33 cellular contexts compared by ENCODE assay signal in the genomic region with DNA sequence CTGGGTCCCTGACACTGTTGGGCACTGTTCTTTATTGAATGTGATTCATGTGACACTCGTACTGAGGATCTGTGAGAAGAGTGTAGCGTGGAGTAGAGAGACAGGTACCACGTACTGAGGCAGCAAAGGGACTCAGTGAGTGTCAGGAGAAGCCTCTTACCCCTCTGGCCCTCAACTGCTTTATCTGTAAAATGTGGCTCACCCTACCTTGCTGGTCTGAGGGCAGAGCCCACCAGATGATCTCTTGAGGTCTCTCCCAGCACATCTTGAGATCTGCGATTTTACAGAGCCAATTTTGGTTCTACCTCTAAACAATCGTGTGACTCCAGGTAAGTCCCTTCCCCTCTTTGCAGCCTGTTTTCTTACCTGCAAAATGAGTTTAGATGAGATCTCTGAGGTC. TPM values are rescaled to one million over a fixed set of nuclear protein-coding genes. Genes with fewer than 3 reads are reported as not detected.
DNase-seq lines count a peak whose midpoint lies in the region; ATAC-seq, FAIRE-seq and TF ChIP-seq lines count a peak whose summit lies in the region.
"Had no signal": no experiment of that assay in that cellular context is flagged by ENCODE, and none has a peak within 500 bp of the region (broad histone marks: within the 10 kb centered on the region; RNA-seq: fewer than 3 reads in every experiment).

No MANE protein-coding gene starts in this region.

- H3K4me2 ChIP-seq in keratinocyte (ENCODE audit: control insufficient read depth, extremely low read depth, insufficient read depth, low read depth, low read length): peak overlapping the region; percentile 86

- dilution Hi-C loops in keratinocyte (cut with MboI; ENCODE audit: extremely low pct_ligation_motif_present, low sequenced_read_pairs): no loop called here

- CTCF ChIA-PET in RWPE1 (lab: Yijun Ruan, JAX): interaction anchor here (0.8 to 1.0 kb wide), 2 partner anchors 38 to 71 kb away, joined by 4 read pairs; no protein-coding TSS in a partner anchor

- H3K9ac ChIP-seq in keratinocyte (ENCODE audit: control insufficient read depth, extremely low read depth, insufficient read depth, low read length): no peak overlapping the region

- no peak for DNase-seq in activated naive CD8-positive, alpha-beta T cell treated with anti-CD3 and anti-CD28 coated beads, Interleukin-2, amount 50 U/mL, for 24 hours
- DNase-seq in RWPE1 (ENCODE audit: low spot score) (no peak), keratinocyte (ENCODE audit: low read depth, low spot score) (no peak), posterior vena cava (ENCODE audit: low spot score) (peak; percentile 20), COLO829 (ENCODE audit: low spot score) (no peak), cerebellar cortex (ENCODE audit: low spot score) (no peak)
- DNase-seq: 8988T; activated CD4-positive, alpha-beta T cell treated with anti-CD3 and anti-CD28 coated beads, Interleukin-2, amount 50 U/mL, for 4 hours; activated CD8-positive, alpha-beta memory T cell treated with anti-CD3 and anti-CD28 coated beads, Interleukin-2, amount 10 ng/mL, durations not matched to agents 7 days and 5 days; activated naive CD4-positive, alpha-beta T cell; activated T-cell treated with anti-CD3 and anti-CD28 coated beads, Interleukin-2, amount 50 U/mL, for 4 hours; CD4-positive, CD25-positive, alpha-beta regulatory T cell; cerebellar nuclear complex; gastrocnemius medialis; hippocampal formation; MV-4-11; NCI-H1436 treated with DMSO at 0.1 percent for 48 hours; NCI-H2107; NCI-H774; RPMI8226; stimulated activated CD4-positive, alpha-beta T cell treated with anti-CD3 and anti-CD28 coated beads, Interleukin-4, amount 100 ng/mL, for 24 hours; thyroid gland; uterus had no signal

- peaks cover 26% of the 10 kb centered on the region for H3K4me1 ChIP-seq in keratinocyte (ENCODE audit: control insufficient read depth, extremely low read depth, insufficient read depth, low read length)
- H3K4me1 ChIP-seq: gastrocnemius medialis had no signal

- POLR2A ChIA-PET in RWPE1 (lab: Yijun Ruan, JAX; ENCODE audit: low non-redundant PET): no interaction called here

- ATAC-seq in activated naive CD8-positive, alpha-beta T cell treated with anti-CD3 and anti-CD28 coated beads, Interleukin-2, amount 50 U/mL, for 24 hours: no peak
- ATAC-seq in GM19035 (IDR thresholded peaks at IDR 0.05; ENCODE audit: unreplicated experiment): no peak
- ATAC-seq: activated CD8-positive, alpha-beta memory T cell treated with anti-CD3 and anti-CD28 coated beads, Interleukin-2, amount 10 ng/mL, durations not matched to agents 7 days and 5 days; activated T-cell treated with anti-CD3 and anti-CD28 coated beads, Interleukin-2, amount 50 U/mL, for 4 hours; gastrocnemius medialis; sciatic nerve had no signal

- H3K4me3 ChIP-seq in keratinocyte (ENCODE audit: control insufficient read depth in 2 of 3, extremely low read depth in 1 of 3, insufficient read depth in 2 of 3, low read depth in 1 of 3, low read length in 3 of 3): no peak overlapping the region
- H3K4me3 ChIP-seq: esophagus muscularis mucosa, gastrocnemius medialis, SK-N-MC, thyroid gland, uterus had no signal

- no peaks in the 10 kb centered on the region for H3K36me3 Mint-ChIP-seq in activated naive CD8-positive, alpha-beta T cell
- no peaks in the 10 kb centered on the region for H3K36me3 Mint-ChIP-seq in activated naive CD8-positive, alpha-beta T cell treated with anti-CD3 and anti-CD28 coated beads, Interleukin-2, amount 50 U/mL, for 24 hours (ENCODE audit: low read depth)
- H3K36me3 Mint-ChIP-seq: activated CD8-positive, alpha-beta memory T cell treated with anti-CD3 and anti-CD28 coated beads, Interleukin-2, amount 10 ng/mL, durations not matched to agents 7 days and 5 days; CD4-positive, CD25-positive, alpha-beta regulatory T cell had no signal

- peak overlapping the region; percentile 28 for H3K27ac Mint-ChIP-seq in activated naive CD8-positive, alpha-beta T cell
- H3K27ac Mint-ChIP-seq in activated naive CD8-positive, alpha-beta T cell treated with anti-CD3 and anti-CD28 coated beads, Interleukin-2, amount 50 U/mL, for 24 hours: no peak overlapping the region
- H3K27ac Mint-ChIP-seq: activated CD8-positive, alpha-beta memory T cell treated with anti-CD3 and anti-CD28 coated beads, Interleukin-2, amount 10 ng/mL, durations not matched to agents 7 days and 5 days; CD4-positive, CD25-positive, alpha-beta regulatory T cell; progenitor cell of endocrine pancreas; T-helper 1 cell treated with Interleukin-12 subunit alpha and Interleukin-12 subunit beta and Interleukin-4 antibody, amounts not matched to agents 30 μg/mL and 1 μg/mL, for 36 hours had no signal

- TF ChIP-seq CTCF in RWPE1 (conservative IDR thresholded peaks at IDR 0.05; ENCODE audit: low read depth) (no peak), keratinocyte (optimal IDR thresholded peaks at IDR 0.05 in 1 of 3, IDR thresholded peaks at IDR 0.05 in 1 of 3, conservative IDR thresholded peaks at IDR 0.05 in 1 of 3; ENCODE audit: extremely low read depth in 1 of 3, insufficient read depth in 2 of 3, low read length in 3 of 3) (no peak)

- FAIRE-seq in keratinocyte (lab: Jason Lieb, UNC): no peak
- FAIRE-seq: H54 had no signal

- H3K9me3 ChIP-seq in keratinocyte (ENCODE audit: control insufficient read depth, low read depth, low read length): no peaks in the 10 kb centered on the region
- H3K9me3 ChIP-seq: esophagus muscularis mucosa, gastrocnemius medialis, thyroid gland, uterus had no signal

- no peaks in the 10 kb centered on the region for H3K36me3 ChIP-seq in keratinocyte (ENCODE audit: control insufficient read depth in 2 of 2, extremely low read depth in 1 of 2, insufficient read depth in 2 of 2, low read length in 2 of 2)
- H3K36me3 ChIP-seq: esophagus muscularis mucosa, gastrocnemius medialis, thyroid gland, uterus had no signal

- H3K9me1 ChIP-seq in keratinocyte (ENCODE audit: control insufficient read depth, extremely low read depth, insufficient read depth, low read length): no peaks in the 10 kb centered on the region

- no peak overlapping the region for H2AFZ ChIP-seq in keratinocyte (ENCODE audit: control insufficient read depth, low read length)

- H4K20me1 ChIP-seq in keratinocyte (ENCODE audit: control insufficient read depth, extremely low read depth, insufficient read depth, low read length): no peaks in the 10 kb centered on the region

- H3K27me3 Mint-ChIP-seq in activated naive CD8-positive, alpha-beta T cell: no peaks in the 10 kb centered on the region
- peaks cover 6% of the 10 kb centered on the region for H3K27me3 Mint-ChIP-seq in activated naive CD8-positive, alpha-beta T cell treated with anti-CD3 and anti-CD28 coated beads, Interleukin-2, amount 50 U/mL, for 24 hours

- H3K4me3 Mint-ChIP-seq in activated naive CD8-positive, alpha-beta T cell: no peak overlapping the region
- H3K4me3 Mint-ChIP-seq in activated naive CD8-positive, alpha-beta T cell treated with anti-CD3 and anti-CD28 coated beads, Interleukin-2, amount 50 U/mL, for 24 hours: no peak overlapping the region
- H3K4me3 Mint-ChIP-seq: activated CD8-positive, alpha-beta memory T cell treated with anti-CD3 and anti-CD28 coated beads, Interleukin-2, amount 10 ng/mL, durations not matched to agents 7 days and 5 days; activated T-cell treated with anti-CD3 and anti-CD28 coated beads, Interleukin-2, amount 50 U/mL, for 4 hours; CD4-positive, CD25-positive, alpha-beta regulatory T cell; T-helper 1 cell treated with Interleukin-12 subunit alpha and Interleukin-12 subunit beta and Interleukin-4 antibody, amounts not matched to agents 30 μg/mL and 1 μg/mL, for 36 hours had no signal

- H3K4me1 Mint-ChIP-seq in activated naive CD8-positive, alpha-beta T cell (ENCODE audit: low read depth): peaks cover 49% of the 10 kb centered on the region
- peaks cover 28% of the 10 kb centered on the region for H3K4me1 Mint-ChIP-seq in activated naive CD8-positive, alpha-beta T cell treated with anti-CD3 and anti-CD28 coated beads, Interleukin-2, amount 50 U/mL, for 24 hours

- H3K27ac ChIP-seq in RWPE1: peak overlapping the region; percentile 76; the same call in 1 of the 2 replicates
- peak overlapping the region; percentile 84 for H3K27ac ChIP-seq in keratinocyte (ENCODE audit: control insufficient read depth, insufficient read depth, low read length)
- H3K27ac ChIP-seq: esophagus muscularis mucosa, gastrocnemius medialis, SK-N-MC, uterus had no signal

- no peaks in the 10 kb centered on the region for H3K79me2 ChIP-seq in keratinocyte (ENCODE audit: control insufficient read depth, insufficient read depth, low read length)

- H3K9me3 Mint-ChIP-seq in activated naive CD8-positive, alpha-beta T cell (ENCODE audit: low read depth): no peaks in the 10 kb centered on the region
- no peaks in the 10 kb centered on the region for H3K9me3 Mint-ChIP-seq in activated naive CD8-positive, alpha-beta T cell treated with anti-CD3 and anti-CD28 coated beads, Interleukin-2, amount 50 U/mL, for 24 hours
- H3K9me3 Mint-ChIP-seq: activated T-cell treated with anti-CD3 and anti-CD28 coated beads, Interleukin-2, amount 50 U/mL, for 4 hours; T-helper 1 cell treated with Interleukin-12 subunit alpha and Interleukin-12 subunit beta and Interleukin-4 antibody, amounts not matched to agents 30 μg/mL and 1 μg/mL, for 36 hours had no signal

- intact Hi-C loops in posterior vena cava (cut with DNase I): no loop called here

- H3K27me3 ChIP-seq in keratinocyte (ENCODE audit: control insufficient read depth, extremely low read depth, insufficient read depth, low read length): no peaks in the 10 kb centered on the region
- H3K27me3 ChIP-seq: thyroid gland, uterus had no signal

RNA-seq across cellular contexts. Expression of a gene that starts 3.1 kb away (rescaled TPM):
- not detected in 3 replicates for polyA plus RNA-seq in keratinocyte
- polyA plus RNA-seq in keratinocyte (2011; ENCODE audit: low read depth): not detected
- not detected in 2 replicates for polyA plus RNA-seq in keratinocyte (2011; cell fraction: cytosol; rRNA removed)
- not detected in 2 replicates for polyA plus RNA-seq in keratinocyte (2011; cell fraction: nucleus; rRNA removed)
- not detected in 2 replicates for polyA plus RNA-seq in keratinocyte (2012; ENCODE audit: low replicate concordance)
- polyA minus RNA-seq in keratinocyte: not detected in 3 replicates
- not detected for polyA minus RNA-seq in keratinocyte (2011; cell fraction: cytosol; rRNA and poly(A)+ RNA removed)
- not detected in 2 replicates for polyA minus RNA-seq in keratinocyte (2011; cell fraction: nucleus; rRNA and poly(A)+ RNA removed)
- under 1 TPM in 1 of 2 donors, not detected in 1; 0.19 TPM for total RNA-seq in posterior vena cava
- total RNA-seq: activated T-cell treated with anti-CD3 and anti-CD28 coated beads, Interleukin-2, amount 50 U/mL, for 4 hours; CD4-positive, CD25-positive, alpha-beta regulatory T cell; dermis microvascular lymphatic vessel endothelial cell; gastrocnemius medialis; progenitor cell of endocrine pancreas; thyroid gland; uterus had no signal

RNA-seq across cellular contexts. Expression of a gene that starts 11.1 kb away (rescaled TPM):
- polyA plus RNA-seq in keratinocyte: not detected in 3 replicates
- not detected for polyA plus RNA-seq in keratinocyte (2011; ENCODE audit: low read depth)
- not detected in 2 replicates for polyA plus RNA-seq in keratinocyte (2011; cell fraction: cytosol; rRNA removed)
- not detected in 2 replicates for polyA plus RNA-seq in keratinocyte (2011; cell fraction: nucleus; rRNA removed)
- polyA plus RNA-seq in keratinocyte (2012; ENCODE audit: low replicate concordance): not detected in 2 replicates
- not detected in 3 replicates for polyA minus RNA-seq in keratinocyte
- polyA minus RNA-seq in keratinocyte (2011; cell fraction: cytosol; rRNA and poly(A)+ RNA removed): not detected
- polyA minus RNA-seq in keratinocyte (2011; cell fraction: nucleus; rRNA and poly(A)+ RNA removed): not detected in 2 replicates
- not detected for total RNA-seq in posterior vena cava
- total RNA-seq: activated CD8-positive, alpha-beta memory T cell treated with anti-CD3 and anti-CD28 coated beads, Interleukin-2, amount 10 ng/mL, durations not matched to agents 7 days and 5 days; activated T-cell treated with anti-CD3 and anti-CD28 coated beads, Interleukin-2, amount 50 U/mL, for 4 hours; CD4-positive, CD25-positive, alpha-beta regulatory T cell; dermis microvascular lymphatic vessel endothelial cell; gastrocnemius medialis; LHCN-M2; progenitor cell of endocrine pancreas; sciatic nerve; uterus had no signal

RNA-seq across cellular contexts. Expression of a gene that starts 20.6 kb away (rescaled TPM):
- 73.7 to 117 TPM (median 101 TPM) in 3 replicates for polyA plus RNA-seq in keratinocyte
- 70.3 TPM for polyA plus RNA-seq in keratinocyte (2011; ENCODE audit: low read depth)
- polyA plus RNA-seq in keratinocyte (2011; cell fraction: cytosol; rRNA removed): 80.2 and 98.9 TPM in 2 replicates
- polyA plus RNA-seq in keratinocyte (2011; cell fraction: nucleus; rRNA removed): 73.9 and 75.5 TPM in 2 replicates
- polyA plus RNA-seq in keratinocyte (2012; ENCODE audit: low replicate concordance): 64.6 and 81.2 TPM in 2 replicates
- polyA minus RNA-seq in keratinocyte: 41.1 to 143 TPM (median 85.1 TPM) in 3 replicates
- 33.8 TPM for polyA minus RNA-seq in keratinocyte (2011; cell fraction: cytosol; rRNA and poly(A)+ RNA removed)
- 18.7 and 35.0 TPM in 2 replicates for polyA minus RNA-seq in keratinocyte (2011; cell fraction: nucleus; rRNA and poly(A)+ RNA removed)
- total RNA-seq in posterior vena cava: 10 to 100 TPM; 35.2 to 38.7 TPM

RNA-seq across cellular contexts. Expression of a gene that starts 21.0 kb away (rescaled TPM):
- polyA plus RNA-seq in keratinocyte: 92.0 to 104 TPM (median 96.7 TPM) in 3 replicates
- polyA plus RNA-seq in keratinocyte (2011; ENCODE audit: low read depth): 38.9 TPM
- polyA plus RNA-seq in keratinocyte (2011; cell fraction: cytosol; rRNA removed): 43.4 and 46.3 TPM in 2 replicates
- 345 and 378 TPM in 2 replicates for polyA plus RNA-seq in keratinocyte (2011; cell fraction: nucleus; rRNA removed)
- 56.1 and 89.9 TPM in 2 replicates for polyA plus RNA-seq in keratinocyte (2012; ENCODE audit: low replicate concordance)
- polyA minus RNA-seq in keratinocyte: 69.6 to 117 TPM (median 76.3 TPM) in 3 replicates
- polyA minus RNA-seq in keratinocyte (2011; cell fraction: cytosol; rRNA and poly(A)+ RNA removed): 29.4 TPM
- 78.8 and 118 TPM in 2 replicates for polyA minus RNA-seq in keratinocyte (2011; cell fraction: nucleus; rRNA and poly(A)+ RNA removed)
- 100 to 1,000 TPM in 1 of 2 donors, 10 to 100 TPM in 1; 85.9 to 112 TPM for total RNA-seq in posterior vena cava

RNA-seq across cellular contexts. Expression of a gene that starts 58.6 kb away (rescaled TPM):
- polyA plus RNA-seq in keratinocyte: 3.5 to 5.8 TPM (median 3.9 TPM) in 3 replicates
- polyA plus RNA-seq in keratinocyte (2011; ENCODE audit: low read depth): 0.42 TPM
- polyA plus RNA-seq in keratinocyte (2011; cell fraction: cytosol; rRNA removed): 1.1 and 1.7 TPM in 2 replicates
- polyA plus RNA-seq in keratinocyte (2011; cell fraction: nucleus; rRNA removed): 21.9 and 31.8 TPM in 2 replicates
- 2.6 and 3.1 TPM in 2 replicates for polyA plus RNA-seq in keratinocyte (2012; ENCODE audit: low replicate concordance)
- 6.6 to 7.7 TPM (median 7.4 TPM) in 3 replicates for polyA minus RNA-seq in keratinocyte
- polyA minus RNA-seq in keratinocyte (2011; cell fraction: cytosol; rRNA and poly(A)+ RNA removed): 2.5 TPM
- 5.7 and 6.0 TPM in 2 replicates for polyA minus RNA-seq in keratinocyte (2011; cell fraction: nucleus; rRNA and poly(A)+ RNA removed)
- 1 to 10 TPM; 1.8 to 2.9 TPM for total RNA-seq in posterior vena cava
